In the genomic region with DNA sequence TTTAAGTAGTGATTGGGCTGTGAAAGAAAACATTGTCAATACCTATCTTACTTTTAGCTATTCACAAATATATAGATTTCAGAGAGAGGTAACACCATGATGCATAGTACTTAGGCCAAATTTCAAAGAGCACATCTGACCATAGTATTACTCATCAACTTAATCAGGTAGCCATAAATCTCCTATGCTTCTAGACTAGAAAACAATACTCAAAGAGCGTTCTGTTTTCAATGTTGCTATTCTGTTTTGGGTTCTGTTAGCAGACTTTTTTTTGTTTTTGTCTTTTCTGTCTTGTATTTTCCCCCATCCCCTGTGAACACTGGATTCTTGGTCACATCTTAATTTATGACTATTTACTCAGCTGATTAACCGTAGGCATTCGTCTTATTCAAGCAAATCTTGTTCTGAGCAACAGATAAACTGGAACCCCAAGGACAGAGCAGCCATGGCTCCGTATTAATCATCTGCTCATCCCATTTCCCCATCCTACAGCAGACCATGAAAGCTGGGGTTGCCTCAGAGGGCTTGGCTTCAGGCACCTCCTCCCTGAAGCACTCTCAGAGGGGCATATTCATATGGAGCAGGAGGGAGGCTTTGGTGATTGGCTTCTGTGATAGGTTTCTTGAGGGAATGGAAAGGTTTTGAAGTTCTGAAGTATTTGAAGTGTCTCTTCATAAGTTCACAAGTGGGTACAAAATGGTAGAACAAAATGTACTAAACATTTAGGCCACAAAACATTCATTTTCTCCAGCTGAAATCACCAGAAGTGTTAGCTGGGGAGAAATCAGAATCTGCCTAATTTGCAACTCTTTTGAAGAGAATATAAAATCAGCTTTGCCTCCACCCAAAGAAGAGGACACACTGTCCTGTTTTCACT, we compare ENCODE assay signal across 2 cellular contexts.
TF ChIP-seq lines count a peak whose summit lies in the region.

No MANE protein-coding gene starts in this region.

TF ChIP-seq in GM23338, 12 proteins besides CTCF, POLR2A, EP300 and RAD21 (continued from another document):
- TF ChIP-seq, protein P1, sequence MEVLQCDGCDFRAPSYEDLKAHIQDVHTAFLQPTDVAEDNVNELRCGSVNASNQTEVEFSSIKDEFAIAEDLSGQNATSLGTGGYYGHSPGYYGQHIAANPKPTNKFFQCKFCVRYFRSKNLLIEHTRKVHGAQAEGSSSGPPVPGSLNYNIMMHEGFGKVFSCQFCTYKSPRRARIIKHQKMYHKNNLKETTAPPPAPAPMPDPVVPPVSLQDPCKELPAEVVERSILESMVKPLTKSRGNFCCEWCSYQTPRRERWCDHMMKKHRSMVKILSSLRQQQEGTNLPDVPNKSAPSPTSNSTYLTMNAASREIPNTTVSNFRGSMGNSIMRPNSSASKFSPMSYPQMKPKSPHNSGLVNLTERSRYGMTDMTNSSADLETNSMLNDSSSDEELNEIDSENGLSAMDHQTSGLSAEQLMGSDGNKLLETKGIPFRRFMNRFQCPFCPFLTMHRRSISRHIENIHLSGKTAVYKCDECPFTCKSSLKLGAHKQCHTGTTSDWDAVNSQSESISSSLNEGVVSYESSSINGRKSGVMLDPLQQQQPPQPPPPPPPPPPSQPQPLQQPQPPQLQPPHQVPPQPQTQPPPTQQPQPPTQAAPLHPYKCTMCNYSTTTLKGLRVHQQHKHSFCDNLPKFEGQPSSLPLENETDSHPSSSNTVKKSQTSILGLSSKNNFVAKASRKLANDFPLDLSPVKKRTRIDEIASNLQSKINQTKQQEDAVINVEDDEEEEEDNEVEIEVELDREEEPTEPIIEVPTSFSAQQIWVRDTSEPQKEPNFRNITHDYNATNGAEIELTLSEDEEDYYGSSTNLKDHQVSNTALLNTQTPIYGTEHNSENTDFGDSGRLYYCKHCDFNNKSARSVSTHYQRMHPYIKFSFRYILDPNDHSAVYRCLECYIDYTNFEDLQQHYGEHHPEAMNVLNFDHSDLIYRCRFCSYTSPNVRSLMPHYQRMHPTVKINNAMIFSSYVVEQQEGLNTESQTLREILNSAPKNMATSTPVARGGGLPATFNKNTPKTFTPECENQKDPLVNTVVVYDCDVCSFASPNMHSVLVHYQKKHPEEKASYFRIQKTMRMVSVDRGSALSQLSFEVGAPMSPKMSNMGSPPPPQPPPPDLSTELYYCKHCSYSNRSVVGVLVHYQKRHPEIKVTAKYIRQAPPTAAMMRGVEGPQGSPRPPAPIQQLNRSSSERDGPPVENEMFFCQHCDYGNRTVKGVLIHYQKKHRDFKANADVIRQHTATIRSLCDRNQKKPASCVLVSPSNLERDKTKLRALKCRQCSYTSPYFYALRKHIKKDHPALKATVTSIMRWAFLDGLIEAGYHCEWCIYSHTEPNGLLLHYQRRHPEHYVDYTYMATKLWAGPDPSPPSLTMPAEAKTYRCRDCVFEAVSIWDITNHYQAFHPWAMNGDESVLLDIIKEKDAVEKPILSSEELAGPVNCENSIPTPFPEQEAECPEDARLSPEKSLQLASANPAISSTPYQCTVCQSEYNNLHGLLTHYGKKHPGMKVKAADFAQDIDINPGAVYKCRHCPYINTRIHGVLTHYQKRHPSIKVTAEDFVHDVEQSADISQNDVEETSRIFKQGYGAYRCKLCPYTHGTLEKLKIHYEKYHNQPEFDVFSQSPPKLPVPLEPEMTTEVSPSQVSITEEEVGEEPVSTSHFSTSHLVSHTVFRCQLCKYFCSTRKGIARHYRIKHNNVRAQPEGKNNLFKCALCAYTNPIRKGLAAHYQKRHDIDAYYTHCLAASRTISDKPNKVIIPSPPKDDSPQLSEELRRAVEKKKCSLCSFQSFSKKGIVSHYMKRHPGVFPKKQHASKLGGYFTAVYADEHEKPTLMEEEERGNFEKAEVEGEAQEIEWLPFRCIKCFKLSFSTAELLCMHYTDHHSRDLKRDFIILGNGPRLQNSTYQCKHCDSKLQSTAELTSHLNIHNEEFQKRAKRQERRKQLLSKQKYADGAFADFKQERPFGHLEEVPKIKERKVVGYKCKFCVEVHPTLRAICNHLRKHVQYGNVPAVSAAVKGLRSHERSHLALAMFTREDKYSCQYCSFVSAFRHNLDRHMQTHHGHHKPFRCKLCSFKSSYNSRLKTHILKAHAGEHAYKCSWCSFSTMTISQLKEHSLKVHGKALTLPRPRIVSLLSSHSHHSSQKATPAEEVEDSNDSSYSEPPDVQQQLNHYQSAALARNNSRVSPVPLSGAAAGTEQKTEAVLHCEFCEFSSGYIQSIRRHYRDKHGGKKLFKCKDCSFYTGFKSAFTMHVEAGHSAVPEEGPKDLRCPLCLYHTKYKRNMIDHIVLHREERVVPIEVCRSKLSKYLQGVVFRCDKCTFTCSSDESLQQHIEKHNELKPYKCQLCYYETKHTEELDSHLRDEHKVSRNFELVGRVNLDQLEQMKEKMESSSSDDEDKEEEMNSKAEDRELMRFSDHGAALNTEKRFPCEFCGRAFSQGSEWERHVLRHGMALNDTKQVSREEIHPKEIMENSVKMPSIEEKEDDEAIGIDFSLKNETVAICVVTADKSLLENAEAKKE (CRISPR knock-in tag; IDR thresholded peaks at IDR 0.05) = no peak
- no peak for TF ChIP-seq EZH2phosphoT487 (IDR thresholded peaks at IDR 0.05; ENCODE audit: unreplicated experiment)
- no peak for TF ChIP-seq STAT1 (IDR thresholded peaks at IDR 0.05; ENCODE audit: unreplicated experiment)
- no peak for TF ChIP-seq ZNF331 (CRISPR knock-in tag; IDR thresholded peaks at IDR 0.05; ENCODE audit: low read depth)
- TF ChIP-seq JUNB (IDR thresholded peaks at IDR 0.05; ENCODE audit: unreplicated experiment) = no peak

TF ChIP-seq in K562, 482 proteins besides CTCF, POLR2A, EP300 and RAD21 (continued from another document):
- TF ChIP-seq, protein P2, sequence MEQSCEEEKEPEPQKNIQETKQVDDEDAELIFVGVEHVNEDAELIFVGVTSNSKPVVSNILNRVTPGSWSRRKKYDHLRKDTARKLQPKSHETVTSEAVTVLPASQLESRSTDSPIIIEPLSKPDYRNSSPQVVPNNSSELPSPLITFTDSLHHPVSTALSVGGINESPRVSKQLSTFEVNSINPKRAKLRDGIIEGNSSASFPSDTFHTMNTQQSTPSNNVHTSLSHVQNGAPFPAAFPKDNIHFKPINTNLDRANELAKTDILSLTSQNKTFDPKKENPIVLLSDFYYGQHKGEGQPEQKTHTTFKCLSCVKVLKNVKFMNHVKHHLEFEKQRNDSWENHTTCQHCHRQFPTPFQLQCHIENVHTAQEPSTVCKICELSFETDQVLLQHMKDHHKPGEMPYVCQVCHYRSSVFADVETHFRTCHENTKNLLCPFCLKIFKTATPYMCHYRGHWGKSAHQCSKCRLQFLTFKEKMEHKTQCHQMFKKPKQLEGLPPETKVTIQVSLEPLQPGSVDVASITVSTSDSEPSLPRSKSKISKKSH (CRISPR knock-in tag; IDR thresholded peaks at IDR 0.05) = no peak
- TF ChIP-seq, protein P3, sequence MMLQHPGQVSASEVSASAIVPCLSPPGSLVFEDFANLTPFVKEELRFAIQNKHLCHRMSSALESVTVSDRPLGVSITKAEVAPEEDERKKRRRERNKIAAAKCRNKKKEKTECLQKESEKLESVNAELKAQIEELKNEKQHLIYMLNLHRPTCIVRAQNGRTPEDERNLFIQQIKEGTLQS (IDR thresholded peaks at IDR 0.05) = 0 out of 2 replicates have a peak, but pooled peaks have one; percentile 26
- TF ChIP-seq, protein P3 (CRISPR knock-in tag; conservative IDR thresholded peaks at IDR 0.05) = no peak
- TF ChIP-seq FOSL1 (tag; conservative IDR thresholded peaks at IDR 0.05) = peak; percentile 65
- no peak for TF ChIP-seq GABPA (tag; conservative IDR thresholded peaks at IDR 0.05; ENCODE audit: low read depth)
- TF ChIP-seq, protein P4, sequence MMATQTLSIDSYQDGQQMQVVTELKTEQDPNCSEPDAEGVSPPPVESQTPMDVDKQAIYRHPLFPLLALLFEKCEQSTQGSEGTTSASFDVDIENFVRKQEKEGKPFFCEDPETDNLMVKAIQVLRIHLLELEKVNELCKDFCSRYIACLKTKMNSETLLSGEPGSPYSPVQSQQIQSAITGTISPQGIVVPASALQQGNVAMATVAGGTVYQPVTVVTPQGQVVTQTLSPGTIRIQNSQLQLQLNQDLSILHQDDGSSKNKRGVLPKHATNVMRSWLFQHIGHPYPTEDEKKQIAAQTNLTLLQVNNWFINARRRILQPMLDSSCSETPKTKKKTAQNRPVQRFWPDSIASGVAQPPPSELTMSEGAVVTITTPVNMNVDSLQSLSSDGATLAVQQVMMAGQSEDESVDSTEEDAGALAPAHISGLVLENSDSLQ (IDR thresholded peaks at IDR 0.05) = 0 out of 2 replicates have a peak, but pooled peaks have one; percentile 8
